Comparison of ENCODE assay signal across 8 cellular contexts in the genomic region with DNA sequence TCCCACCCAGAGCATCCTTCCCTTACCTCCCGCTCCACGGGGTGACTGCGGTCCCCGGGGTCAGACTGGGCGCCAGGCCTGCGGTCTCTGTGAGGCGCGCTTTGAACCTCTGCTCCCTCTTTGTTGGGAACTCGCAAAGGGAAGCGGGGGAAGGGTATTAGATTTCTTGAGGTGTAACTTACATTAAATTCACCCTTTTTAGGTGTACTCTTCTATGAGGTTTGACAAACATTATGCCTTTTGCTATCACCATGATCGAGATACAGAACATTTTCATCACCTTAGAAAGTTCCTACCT. TPM values are rescaled to one million over a fixed set of nuclear protein-coding genes. Genes with fewer than 3 reads are reported as not detected.
A peak's percentile ranks its signal among the peaks of the same experiment; 100 is the strongest.
DNase-seq lines count a peak whose midpoint lies in the region; ATAC-seq and TF ChIP-seq lines count a peak whose summit lies in the region.

No MANE protein-coding gene starts in this region.

- TF ChIP-seq CTCF in liver (IDR thresholded peaks at IDR 0.05; ENCODE audit: low read depth, low read length, missing input control) (no peak), transverse colon (IDR thresholded peaks at IDR 0.05) (no peak)

- H3K4me1 Mint-ChIP-seq in activated naive CD4-positive, alpha-beta T cell treated with anti-CD3 and anti-CD28 coated beads for 36 hours (ENCODE audit: low read depth), result peaks cover 38% of the 10 kb centered on the region
- peaks cover 47% of the 10 kb centered on the region for H3K4me1 Mint-ChIP-seq in activated naive CD8-positive, alpha-beta T cell treated with anti-CD3 and anti-CD28 coated beads, Interleukin-2, amount 50 U/mL, for 24 hours

- no peaks in the 10 kb centered on the region for H3K27me3 ChIP-seq in liver (ENCODE audit: control insufficient read depth in 4 of 4, insufficient read depth in 4 of 4, low read length in 3 of 4)
- H3K27me3 ChIP-seq in transverse colon, result no peaks in the 10 kb centered on the region

- intact Hi-C loops in activated naive CD4-positive, alpha-beta T cell treated with anti-CD3 and anti-CD28 coated beads for 36 hours (cut with micrococcal nuclease), result loop anchor here (2.0 to 5.0 kb wide), 4 partner anchors 193 to 1237 kb away; no protein-coding TSS in a partner anchor
- intact Hi-C loops in transverse colon (cut with DNase I; ENCODE audit: low total_unique reads), result loop anchor here (10.0 kb wide), 1 partner anchor 89 kb away; a partner anchor contains a TSS

- H3K27me3 Mint-ChIP-seq in activated naive CD4-positive, alpha-beta T cell treated with anti-CD3 and anti-CD28 coated beads for 36 hours (ENCODE audit: low read depth), result no peaks in the 10 kb centered on the region
- no peaks in the 10 kb centered on the region for H3K27me3 Mint-ChIP-seq in activated naive CD8-positive, alpha-beta T cell treated with anti-CD3 and anti-CD28 coated beads, Interleukin-2, amount 50 U/mL, for 24 hours

- CTCF ChIA-PET in activated naive CD4-positive, alpha-beta T cell treated with anti-CD3 and anti-CD28 coated beads for 36 hours (lab: Charles Lee), result interaction anchor here (0.6 to 2.1 kb wide), 8 partner anchors 10 to 342 kb away, joined by 3 to 7 read pairs (median 4); a partner anchor contains a TSS

- ATAC-seq in activated naive CD8-positive, alpha-beta T cell treated with anti-CD3 and anti-CD28 coated beads, Interleukin-2, amount 50 U/mL, for 24 hours, result no peak
- ATAC-seq in HG02678 (IDR thresholded peaks at IDR 0.05; ENCODE audit: unreplicated experiment), result no peak

- H3K9ac ChIP-seq in liver (ENCODE audit: low read depth in 1 of 2, low read length in 2 of 2), result peak overlapping the region; percentile 48 to 67

- peak overlapping the region; percentile 91 for H3K27ac Mint-ChIP-seq in activated naive CD4-positive, alpha-beta T cell treated with anti-CD3 and anti-CD28 coated beads for 36 hours
- peak overlapping the region; percentile 89 for H3K27ac Mint-ChIP-seq in activated naive CD8-positive, alpha-beta T cell treated with anti-CD3 and anti-CD28 coated beads, Interleukin-2, amount 50 U/mL, for 24 hours

- H3K4me3 ChIP-seq in liver (ENCODE audit: low read depth in 1 of 3, low read length in 3 of 3), result peak overlapping the region; percentile 62 to 92 (median 91)
- H3K4me3 ChIP-seq in transverse colon, result peak overlapping the region; percentile 57 to 81 (median 70)

- H3K36me3 ChIP-seq in liver (ENCODE audit: control insufficient read depth in 4 of 4, insufficient read depth in 3 of 4, low read depth in 1 of 4, low read length in 3 of 4) (peaks cover 0 to under 1% (median 0%) of the 10 kb centered on the region in 4 donors), transverse colon (no peaks in the 10 kb centered on the region)

- no peak for TF ChIP-seq RAD21 in liver (IDR thresholded peaks at IDR 0.05)

- WGBS in liver, result 5% methylated on average over 11 of the region's 11 CpGs
- 0 to 3% methylated on average over 1 to 11 of the region's 11 CpGs for WGBS in transverse colon (ENCODE audit: low coverage in 1 of 2), 2 donors

- H3K4me3 Mint-ChIP-seq in activated naive CD4-positive, alpha-beta T cell treated with anti-CD3 and anti-CD28 coated beads for 36 hours, result peak overlapping the region; percentile 96
- peak overlapping the region; percentile 95 for H3K4me3 Mint-ChIP-seq in activated naive CD8-positive, alpha-beta T cell treated with anti-CD3 and anti-CD28 coated beads, Interleukin-2, amount 50 U/mL, for 24 hours

- in situ Hi-C loops in transverse colon (cut with MboI; ENCODE audit: low pct_ligation_motif_present in 1 of 4, low pct_unique_long_range_greater_than_20kb in 1 of 4, low sequenced_read_pairs in 3 of 4), result loop anchor here in 1 of 4 donors (25.0 kb wide), 1 partner anchor 332 kb away; a partner anchor contains a TSS

- H3K4me1 ChIP-seq in liver (ENCODE audit: control insufficient read depth in 4 of 4, insufficient read depth in 4 of 4, low read length in 3 of 4) (peaks cover 0 to 19% (median 7%) of the 10 kb centered on the region in 4 donors), transverse colon (peaks cover 8 to 49% (median 12%) of the 10 kb centered on the region in 4 donors)

- H3K27ac ChIP-seq in liver (ENCODE audit: low read depth in 1 of 2, low read length in 2 of 2) (peak overlapping the region; percentile 75 to 79), transverse colon (peak overlapping the region; percentile 87 to 92 (median 88))

- TF ChIP-seq EP300 in transverse colon (IDR thresholded peaks at IDR 0.05; ENCODE audit: low read depth), result no peak

- H3K9me3 ChIP-seq in liver (ENCODE audit: control insufficient read depth in 4 of 4, low read length in 3 of 4) (no peaks in the 10 kb centered on the region), transverse colon (no peaks in the 10 kb centered on the region)

- peaks cover 25% of the 10 kb centered on the region for H3K36me3 Mint-ChIP-seq in activated naive CD4-positive, alpha-beta T cell treated with anti-CD3 and anti-CD28 coated beads for 36 hours (ENCODE audit: low read depth)
- H3K36me3 Mint-ChIP-seq in activated naive CD8-positive, alpha-beta T cell treated with anti-CD3 and anti-CD28 coated beads, Interleukin-2, amount 50 U/mL, for 24 hours (ENCODE audit: low read depth), result peaks cover 8% of the 10 kb centered on the region

- H3K9me3 Mint-ChIP-seq in activated naive CD4-positive, alpha-beta T cell treated with anti-CD3 and anti-CD28 coated beads for 36 hours, result no peaks in the 10 kb centered on the region
- H3K9me3 Mint-ChIP-seq in activated naive CD8-positive, alpha-beta T cell treated with anti-CD3 and anti-CD28 coated beads, Interleukin-2, amount 50 U/mL, for 24 hours, result no peaks in the 10 kb centered on the region

- TF ChIP-seq POLR2A in transverse colon (IDR thresholded peaks at IDR 0.05), result no peak

- DNase-seq in activated naive CD4-positive, alpha-beta T cell treated with anti-CD3 and anti-CD28 coated beads for 36 hours, result no peak
- DNase-seq in activated naive CD4-positive, alpha-beta T cell treated with Interleukin-2 at 50 U/mL for 16 hours, result no peak
- DNase-seq in activated naive CD8-positive, alpha-beta T cell treated with anti-CD3 and anti-CD28 coated beads, Interleukin-2, amount 50 U/mL, for 24 hours, result no peak
- DNase-seq in transverse colon (no peak), H4 (ENCODE audit: low spot score) (no peak), putamen (ENCODE audit: low spot score) (no peak)

TF ChIP-seq in liver, 16 proteins besides CTCF, POLR2A, EP300 and RAD21:
- TF ChIP-seq YY1 (IDR thresholded peaks at IDR 0.05) (no peak), HNF4G (IDR thresholded peaks at IDR 0.05) (no peak), GABPA (IDR thresholded peaks at IDR 0.05 in 1 of 2, conservative IDR thresholded peaks at IDR 0.05 in 1 of 2) (no peak), FOXA2 (IDR thresholded peaks at IDR 0.05) (no peak)
- TF ChIP-seq, protein P1, sequence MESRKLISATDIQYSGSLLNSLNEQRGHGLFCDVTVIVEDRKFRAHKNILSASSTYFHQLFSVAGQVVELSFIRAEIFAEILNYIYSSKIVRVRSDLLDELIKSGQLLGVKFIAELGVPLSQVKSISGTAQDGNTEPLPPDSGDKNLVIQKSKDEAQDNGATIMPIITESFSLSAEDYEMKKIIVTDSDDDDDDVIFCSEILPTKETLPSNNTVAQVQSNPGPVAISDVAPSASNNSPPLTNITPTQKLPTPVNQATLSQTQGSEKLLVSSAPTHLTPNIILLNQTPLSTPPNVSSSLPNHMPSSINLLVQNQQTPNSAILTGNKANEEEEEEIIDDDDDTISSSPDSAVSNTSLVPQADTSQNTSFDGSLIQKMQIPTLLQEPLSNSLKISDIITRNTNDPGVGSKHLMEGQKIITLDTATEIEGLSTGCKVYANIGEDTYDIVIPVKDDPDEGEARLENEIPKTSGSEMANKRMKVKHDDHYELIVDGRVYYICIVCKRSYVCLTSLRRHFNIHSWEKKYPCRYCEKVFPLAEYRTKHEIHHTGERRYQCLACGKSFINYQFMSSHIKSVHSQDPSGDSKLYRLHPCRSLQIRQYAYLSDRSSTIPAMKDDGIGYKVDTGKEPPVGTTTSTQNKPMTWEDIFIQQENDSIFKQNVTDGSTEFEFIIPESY (IDR thresholded peaks at IDR 0.05), result no peak

RNA-seq across cellular contexts. Expression of a gene that starts 0.6 kb away (rescaled TPM):
- 10 to 100 TPM; 32.1 to 34.1 TPM for total RNA-seq in activated naive CD4-positive, alpha-beta T cell treated with anti-CD3 and anti-CD28 coated beads for 36 hours
- 10 to 100 TPM in 1 of 2 donors, 1 to 10 TPM in 1; 3.3 to 55.9 TPM for total RNA-seq in liver
- 1 to 10 TPM; 2.8 to 4.0 TPM for polyA plus RNA-seq in liver
- 10 to 100 TPM in 3 of 4 donors, 1 to 10 TPM in 1; 6.0 to 18.1 (median 15.9) TPM for total RNA-seq in transverse colon
- 28.7 and 38.2 TPM in 2 replicates for total RNA-seq in H4 (2014; rRNA removed; shearing (Covaris generic))
